8 cellular contexts compared by ENCODE assay signal in genomic region chr15:49621327-49622210, GRCh38. TPM values are rescaled to one million over a fixed set of nuclear protein-coding genes. Genes with fewer than 3 reads are reported as not detected.
A peak's percentile ranks its signal among the peaks of the same experiment; 100 is the strongest.
DNase-seq lines count a peak whose midpoint lies in the region; ATAC-seq lines count a peak whose summit lies in the region.

No MANE protein-coding gene starts in this region.

- peaks cover 25% of the 10 kb centered on the region for H3K36me3 Mint-ChIP-seq in activated CD4-positive, alpha-beta T cell treated with anti-CD3 and anti-CD28 coated beads, Interleukin-2, amount 10 ng/mL, durations not matched to agents 24 days and 14 days (ENCODE audit: low read depth)
- peaks cover 11% of the 10 kb centered on the region for H3K36me3 Mint-ChIP-seq in natural killer cell treated with Interleukin-12 subunit alpha and Interleukin-12 subunit beta and Interleukin-15 and Interleukin-18, amount 100 ng/mL, for 72 hours

- ATAC-seq in natural killer cell treated with Interleukin-12 subunit alpha and Interleukin-12 subunit beta and Interleukin-15 and Interleukin-18, amount 100 ng/mL, for 72 hours = no peak
- no peak for ATAC-seq in HG03039 (IDR thresholded peaks at IDR 0.05; ENCODE audit: unreplicated experiment)
- no peak for ATAC-seq in HG03571 (IDR thresholded peaks at IDR 0.05; ENCODE audit: unreplicated experiment)

- H3K27me3 ChIP-seq in effector memory CD4-positive, alpha-beta T cell (replicated peaks; ENCODE audit: control insufficient read depth, insufficient read depth, low read length, poor library complexity, severe bottlenecking) = no peaks in the 10 kb centered on the region

- no peaks in the 10 kb centered on the region for H3K36me3 ChIP-seq in effector memory CD4-positive, alpha-beta T cell (ENCODE audit: control insufficient read depth, insufficient read depth, low read length)

- no peaks in the 10 kb centered on the region for H3K9me3 Mint-ChIP-seq in activated CD4-positive, alpha-beta T cell treated with anti-CD3 and anti-CD28 coated beads, Interleukin-2, amount 10 ng/mL, durations not matched to agents 24 days and 14 days
- H3K9me3 Mint-ChIP-seq in natural killer cell treated with Interleukin-12 subunit alpha and Interleukin-12 subunit beta and Interleukin-15 and Interleukin-18, amount 100 ng/mL, for 72 hours = no peaks in the 10 kb centered on the region

- no peaks in the 10 kb centered on the region for H3K9me3 ChIP-seq in effector memory CD4-positive, alpha-beta T cell (ENCODE audit: control insufficient read depth, low read length)

- H3K27me3 Mint-ChIP-seq in activated CD4-positive, alpha-beta T cell treated with anti-CD3 and anti-CD28 coated beads, Interleukin-2, amount 10 ng/mL, durations not matched to agents 24 days and 14 days = no peaks in the 10 kb centered on the region
- H3K27me3 Mint-ChIP-seq in natural killer cell treated with Interleukin-12 subunit alpha and Interleukin-12 subunit beta and Interleukin-15 and Interleukin-18, amount 100 ng/mL, for 72 hours = no peaks in the 10 kb centered on the region

- intact Hi-C loops in activated CD4-positive, alpha-beta T cell treated with anti-CD3 and anti-CD28 coated beads, Interleukin-2, amount 10 ng/mL, durations not matched to agents 24 days and 14 days (cut with micrococcal nuclease) = loop anchor here (2.0 to 10.0 kb wide), 10 partner anchors 334 to 1289 kb away; partner anchors contain the start of genes AP4E1, DUT, GABPB1 and GALK2

- peak overlapping the region; percentile 98 for H3K27ac Mint-ChIP-seq in activated CD4-positive, alpha-beta T cell treated with anti-CD3 and anti-CD28 coated beads, Interleukin-2, amount 10 ng/mL, durations not matched to agents 24 days and 14 days
- H3K27ac Mint-ChIP-seq in natural killer cell treated with Interleukin-12 subunit alpha and Interleukin-12 subunit beta and Interleukin-15 and Interleukin-18, amount 100 ng/mL, for 72 hours = peak overlapping the region; percentile 91 to 97

- peak overlapping the region; percentile 74 for H3K27ac ChIP-seq in effector memory CD4-positive, alpha-beta T cell (ENCODE audit: insufficient read depth, low read length, poor library complexity, severe bottlenecking)

- peaks cover 38% of the 10 kb centered on the region for H3K4me1 Mint-ChIP-seq in activated CD4-positive, alpha-beta T cell treated with anti-CD3 and anti-CD28 coated beads, Interleukin-2, amount 10 ng/mL, durations not matched to agents 24 days and 14 days
- H3K4me1 Mint-ChIP-seq in natural killer cell treated with Interleukin-12 subunit alpha and Interleukin-12 subunit beta and Interleukin-15 and Interleukin-18, amount 100 ng/mL, for 72 hours (ENCODE audit: low read depth in 2 of 2) = peaks cover 23 to 31% of the 10 kb centered on the region in 2 donors

- H3K4me3 ChIP-seq in effector memory CD4-positive, alpha-beta T cell (ENCODE audit: insufficient read depth, low read depth, low read length, poor library complexity, severe bottlenecking) = peak overlapping the region; percentile 94

- peak overlapping the region; percentile 97 for H3K4me3 Mint-ChIP-seq in activated CD4-positive, alpha-beta T cell treated with anti-CD3 and anti-CD28 coated beads, Interleukin-2, amount 10 ng/mL, durations not matched to agents 24 days and 14 days
- peak overlapping the region; percentile 87 for H3K4me3 Mint-ChIP-seq in natural killer cell treated with Interleukin-12 subunit alpha and Interleukin-12 subunit beta and Interleukin-15 and Interleukin-18, amount 100 ng/mL, for 72 hours

- DNase-seq in activated CD4-positive, alpha-beta T cell treated with anti-CD3 and anti-CD28 coated beads, Interleukin-2, amount 10 ng/mL, durations not matched to agents 24 days and 14 days = peak; percentile 66
- no peak for DNase-seq in activated CD4-positive, alpha-beta T cell treated with anti-CD3 and anti-CD28 coated beads, Interleukin-2, amount 50 U/mL, for 48 hours
- DNase-seq in RPMI8226 = peak; percentile 60
- no peak for DNase-seq in effector memory CD4-positive, alpha-beta T cell
- DNase-seq in natural killer cell treated with Interleukin-12 subunit alpha and Interleukin-12 subunit beta and Interleukin-15 and Interleukin-18, amount 100 ng/mL, for 72 hours (ENCODE audit: low spot score) = no peak
- DNase-seq in retina = no peak

- peaks cover 10% of the 10 kb centered on the region for H3K4me1 ChIP-seq in effector memory CD4-positive, alpha-beta T cell (ENCODE audit: control insufficient read depth, insufficient read depth, low read length, poor library complexity, severe bottlenecking)

RNA-seq across cellular contexts. Expression of gene DTWD1, which starts 0.7 kb away (rescaled TPM):
- 24.9 and 25.8 TPM in 2 replicates for total RNA-seq in activated CD4-positive, alpha-beta T cell treated with anti-CD3 and anti-CD28 coated beads, Interleukin-2, amount 10 ng/mL, durations not matched to agents 24 days and 14 days
- total RNA-seq in natural killer cell treated with Interleukin-12 subunit alpha and Interleukin-12 subunit beta and Interleukin-15 and Interleukin-18, amount 100 ng/mL, for 72 hours = 10 to 100 TPM; 11.4 to 12.1 TPM

RNA-seq across cellular contexts. Expression of gene FAM227B, which starts 1.0 kb away (rescaled TPM):
- total RNA-seq in activated CD4-positive, alpha-beta T cell treated with anti-CD3 and anti-CD28 coated beads, Interleukin-2, amount 10 ng/mL, durations not matched to agents 24 days and 14 days = 2.1 and 2.7 TPM in 2 replicates
- total RNA-seq in natural killer cell treated with Interleukin-12 subunit alpha and Interleukin-12 subunit beta and Interleukin-15 and Interleukin-18, amount 100 ng/mL, for 72 hours = 1 to 10 TPM; 1.5 to 2.6 TPM

Comparison
In these comparisons a context has a peak if more than half of its experiments do, and no peak if none do; other contexts are left out.
1. DNase-seq: peak in activated CD4-positive, alpha-beta T cell treated with anti-CD3 and anti-CD28 coated beads, Interleukin-2, amount 10 ng/mL, durations not matched to agents 24 days and 14 days (single experiment) and RPMI8226 (single experiment); none in activated CD4-positive, alpha-beta T cell treated with anti-CD3 and anti-CD28 coated beads, Interleukin-2, amount 50 U/mL, for 48 hours (0 of 2), effector memory CD4-positive, alpha-beta T cell (0 of 3), natural killer cell treated with Interleukin-12 subunit alpha and Interleukin-12 subunit beta and Interleukin-15 and Interleukin-18, amount 100 ng/mL, for 72 hours (single experiment) and retina (single experiment).